ENCODE assay signal across 14 cellular contexts in the genomic region with DNA sequence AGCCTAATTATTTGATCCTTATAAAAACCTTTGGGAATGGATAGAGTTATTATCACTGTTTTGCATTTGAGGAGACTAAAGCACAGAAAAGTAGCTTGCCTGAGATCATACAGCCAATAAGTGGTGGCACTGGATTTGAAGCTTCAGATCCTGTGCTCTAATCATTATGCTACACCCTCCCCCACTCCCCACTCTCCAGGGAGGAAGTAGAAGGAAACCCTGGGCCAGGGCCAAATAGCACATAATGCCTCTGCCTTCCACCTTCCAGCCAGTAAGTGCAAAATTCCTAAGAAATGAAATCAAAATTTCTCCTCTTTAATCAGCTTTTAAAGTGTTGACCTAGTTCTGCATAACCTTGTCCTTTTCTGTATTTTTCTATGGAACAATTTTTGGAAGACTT.
DNase-seq lines count a peak whose midpoint lies in the region; ATAC-seq and TF ChIP-seq lines count a peak whose summit lies in the region.
"Had no signal": no experiment of that assay in that cellular context is flagged by ENCODE, and none has a peak within 500 bp of the region (broad histone marks: within the 10 kb centered on the region; RNA-seq: fewer than 3 reads in every experiment).

No MANE protein-coding gene starts in this region.

- H3K27me3 Mint-ChIP-seq in mesothelial cell of epicardium (ENCODE audit: low read depth): no peaks in the 10 kb centered on the region
- H3K27me3 Mint-ChIP-seq: central memory CD8-positive, alpha-beta T cell had no signal

- H3K36me3 ChIP-seq in BLaER1 (peaks cover 32% of the 10 kb centered on the region), Peyer's patch (no peaks in the 10 kb centered on the region)

- H3K4me3 ChIP-seq in BLaER1 (no peak overlapping the region), LNCaP clone FGC (ENCODE audit: low read depth, low read length) (no peak overlapping the region), choroid plexus epithelial cell (ENCODE audit: low read depth, low read length) (no peak overlapping the region), Peyer's patch (no peak overlapping the region)

- no peak overlapping the region for H3K27ac Mint-ChIP-seq in mesothelial cell of epicardium
- H3K27ac Mint-ChIP-seq: activated naive CD4-positive, alpha-beta T cell treated with anti-CD3 and anti-CD28 coated beads for 36 hours had no signal

- no peaks in the 10 kb centered on the region for H3K9me3 Mint-ChIP-seq in mesothelial cell of epicardium
- H3K9me3 Mint-ChIP-seq: activated naive CD4-positive, alpha-beta T cell treated with anti-CD3 and anti-CD28 coated beads for 36 hours; CD14-positive monocyte; central memory CD8-positive, alpha-beta T cell had no signal

- TF ChIP-seq CTCF in LNCaP clone FGC (IDR thresholded peaks at IDR 0.05; ENCODE audit: control insufficient read depth, extremely low read depth, insufficient read depth) (no peak), choroid plexus epithelial cell (conservative IDR thresholded peaks at IDR 0.05; ENCODE audit: low read depth, low read length) (no peak), Peyer's patch (IDR thresholded peaks at IDR 0.05) (no peak), mesothelial cell of epicardium (IDR thresholded peaks at IDR 0.05; ENCODE audit: unreplicated experiment) (no peak)

- peaks cover 13% of the 10 kb centered on the region for H3K4me1 ChIP-seq in BLaER1
- H3K4me1 ChIP-seq in Peyer's patch: no peaks in the 10 kb centered on the region

- ATAC-seq in GM18505 (IDR thresholded peaks at IDR 0.05; ENCODE audit: unreplicated experiment): no peak
- ATAC-seq: esophagus mucosa had no signal

- peak overlapping the region; percentile 42 for H3K4me2 ChIP-seq in BLaER1

- DNase-seq in LNCaP clone FGC (ENCODE audit: low read depth): peak; percentile 4
- DNase-seq in choroid plexus epithelial cell (ENCODE audit: low read depth): peak; percentile 65
- DNase-seq in midbrain (lab: John Stamatoyannopoulos, UW): peak; percentile 23
- no peak for DNase-seq in Peyer's patch
- no peak for DNase-seq in mesothelial cell of epicardium (ENCODE audit: low spot score in 2 of 2, unreplicated experiment in 2 of 2)
- DNase-seq in activated CD4-positive, CD25-positive, alpha-beta regulatory T cell treated with anti-CD3 and anti-CD28 coated beads, Interleukin-2, amount 50 U/mL, for 72 hours: no peak
- DNase-seq: activated naive CD4-positive, alpha-beta T cell treated with anti-CD3 and anti-CD28 coated beads for 36 hours; NCI-H524; SHP77 had no signal

- peaks cover 3% of the 10 kb centered on the region for H3K4me1 Mint-ChIP-seq in mesothelial cell of epicardium

- H3K9me3 ChIP-seq in BLaER1 (peaks cover 4% of the 10 kb centered on the region; the same call in 1 of the 2 replicates), Peyer's patch (no peaks in the 10 kb centered on the region)

- H3K4me3 Mint-ChIP-seq in mesothelial cell of epicardium: no peak overlapping the region
- H3K4me3 Mint-ChIP-seq: activated naive CD4-positive, alpha-beta T cell treated with anti-CD3 and anti-CD28 coated beads for 36 hours; CD14-positive monocyte; central memory CD8-positive, alpha-beta T cell had no signal

- no peak overlapping the region for H3K9ac ChIP-seq in BLaER1

- H3K27ac ChIP-seq in BLaER1 (no peak overlapping the region), Peyer's patch (no peak overlapping the region)

- H3K27me3 ChIP-seq in BLaER1: no peaks in the 10 kb centered on the region
- H3K27me3 ChIP-seq in Peyer's patch: no peaks in the 10 kb centered on the region

- peaks cover 13% of the 10 kb centered on the region for H3K36me3 Mint-ChIP-seq in mesothelial cell of epicardium

- peaks cover 46% of the 10 kb centered on the region for H4K20me1 ChIP-seq in BLaER1

- no peak for TF ChIP-seq POLR2A in GM18505 (IDR thresholded peaks at IDR 0.05; ENCODE audit: borderline replicate concordance, extremely low read depth, insufficient read depth, insufficient read length)
- no peak for TF ChIP-seq POLR2A in Peyer's patch (IDR thresholded peaks at IDR 0.05)

Comparison
In these comparisons a context has a peak if more than half of its experiments do, and no peak if none do; other contexts are left out.
1. DNase-seq: peak in LNCaP clone FGC (single experiment), choroid plexus epithelial cell (single experiment) and midbrain (single experiment); none in Peyer's patch (0 of 3), mesothelial cell of epicardium (0 of 2) and activated CD4-positive, CD25-positive, alpha-beta regulatory T cell treated with anti-CD3 and anti-CD28 coated beads, Interleukin-2, amount 50 U/mL, for 72 hours (single experiment).